ENCODE assay signal across 8 cellular contexts in genomic region chr5:139652788-139653241, GRCh38.
DNase-seq lines count a peak whose midpoint lies in the region; ATAC-seq and TF ChIP-seq lines count a peak whose summit lies in the region.

No MANE protein-coding gene starts in this region.

- H3K9me3 ChIP-seq in DOHH2 (ENCODE audit: control insufficient read depth, insufficient read depth, low read length) (no peaks in the 10 kb centered on the region), SK-N-MC (ENCODE audit: low read depth, low read length) (no peaks in the 10 kb centered on the region), iPS-18a (ENCODE audit: control insufficient read depth, low read depth, low read length) (no peaks in the 10 kb centered on the region)

- H3K27me3 ChIP-seq in DOHH2 (ENCODE audit: control insufficient read depth, low read length) (no peaks in the 10 kb centered on the region), iPS-18a (ENCODE audit: control insufficient read depth, insufficient read depth, low read length) (peaks cover under 1% of the 10 kb centered on the region)

- no peaks in the 10 kb centered on the region for H3K9me2 ChIP-seq in DOHH2 (replicated peaks; ENCODE audit: control insufficient read depth, low read length)

- peak overlapping the region; percentile 86 for H3K27ac ChIP-seq in DOHH2 (ENCODE audit: low read depth, low read length)
- H3K27ac ChIP-seq in SK-N-MC = peak overlapping the region; percentile 88
- no peak overlapping the region for H3K27ac ChIP-seq in iPS-18a (ENCODE audit: low read length)
- H3K27ac ChIP-seq in substantia nigra (ENCODE audit: low read depth, low read length, poor library complexity, severe bottlenecking) = peak overlapping the region; percentile 98

- H3K36me3 ChIP-seq in DOHH2 (ENCODE audit: control insufficient read depth, low read length) (peaks cover 6% of the 10 kb centered on the region; the same call in 1 of the 2 replicates), SK-N-MC (ENCODE audit: insufficient read depth, low read length) (no peaks in the 10 kb centered on the region), iPS-18a (ENCODE audit: control insufficient read depth, low read depth, low read length) (no peaks in the 10 kb centered on the region)

- peaks cover 36% of the 10 kb centered on the region for H4K20me1 ChIP-seq in DOHH2 (ENCODE audit: control insufficient read depth, insufficient read depth, low read depth, low read length)

- peaks cover 60% of the 10 kb centered on the region for H3K4me1 ChIP-seq in DOHH2 (ENCODE audit: control insufficient read depth, low read length)
- peaks cover 46% of the 10 kb centered on the region for H3K4me1 ChIP-seq in iPS-18a (ENCODE audit: control insufficient read depth, low read depth, low read length)

- peak overlapping the region; percentile 13 for H3K9ac ChIP-seq in SK-N-MC (ENCODE audit: insufficient read length)
- H3K9ac ChIP-seq in iPS-18a (ENCODE audit: low read length) = no peak overlapping the region

- H3K4me2 ChIP-seq in DOHH2 (ENCODE audit: low read length) = peak overlapping the region; percentile 85

- ATAC-seq in GM21825 (IDR thresholded peaks at IDR 0.05; ENCODE audit: unreplicated experiment) (peak; percentile 18), GM21515 (IDR thresholded peaks at IDR 0.05; ENCODE audit: unreplicated experiment) (no peak)

- no peak for TF ChIP-seq CTCF in DOHH2 (IDR thresholded peaks at IDR 0.05; ENCODE audit: low read depth, low read length, poor library complexity, severe bottlenecking)

- H3K79me2 ChIP-seq in DOHH2 (ENCODE audit: control insufficient read depth, low read length) = peaks cover 93% of the 10 kb centered on the region

- no peak for DNase-seq in SK-N-MC (ENCODE audit: low read depth, low spot score)
- DNase-seq in substantia nigra (lab: John Stamatoyannopoulos, UW) = no peak
- no peak for DNase-seq in NCI-H748 treated with DMSO at 0.1 percent for 48 hours (lab: John Stamatoyannopoulos, UW)
- no peak for DNase-seq in NCI-H69 (lab: John Stamatoyannopoulos, UW)

- H3K4me3 ChIP-seq in DOHH2 (ENCODE audit: low read length) = peak overlapping the region; percentile 79
- H3K4me3 ChIP-seq in SK-N-MC = peak overlapping the region; percentile 62
- H3K4me3 ChIP-seq in iPS-18a (ENCODE audit: low read length) = peak overlapping the region; percentile 13

- peaks cover 13% of the 10 kb centered on the region for H3F3A ChIP-seq in DOHH2 (ENCODE audit: control insufficient read depth, insufficient read depth)

Comparison
In these comparisons a context has a peak if more than half of its experiments do, and no peak if none do; other contexts are left out.
1. H3K4me3 ChIP-seq: peak in every context shown above with its lines; median percentile 79 in DOHH2; 62 in SK-N-MC; 13 in iPS-18a.